Comparison of ENCODE assay signal across 10 cellular contexts in genomic region chr11:32385998-32386397, GRCh38. TPM values are rescaled to one million over a fixed set of nuclear protein-coding genes. Genes with fewer than 3 reads are reported as not detected.
A peak's percentile ranks its signal among the peaks of the same experiment; 100 is the strongest.
DNase-seq lines count a peak whose midpoint lies in the region; ATAC-seq and TF ChIP-seq lines count a peak whose summit lies in the region.
"Had no signal": no experiment of that assay in that cellular context is flagged by ENCODE, and none has a peak within 500 bp of the region (broad histone marks: within the 10 kb centered on the region; RNA-seq: fewer than 3 reads in every experiment).

No MANE protein-coding gene starts in this region.

- H3K27ac ChIP-seq in OCI-LY7 (ENCODE audit: low read depth, low read length, poor library complexity, severe bottlenecking) = no peak overlapping the region

- H3K4me3 ChIP-seq in OCI-LY7 (ENCODE audit: low read depth, low read length, poor library complexity, severe bottlenecking) (no peak overlapping the region), fibroblast of villous mesenchyme (ENCODE audit: low read depth, low read length) (no peak overlapping the region)

- no peaks in the 10 kb centered on the region for H4K20me1 ChIP-seq in OCI-LY7 (ENCODE audit: insufficient read depth, low read length)

- H3K4me1 Mint-ChIP-seq in activated naive CD4-positive, alpha-beta T cell treated with anti-CD3 and anti-CD28 coated beads for 36 hours (ENCODE audit: low read depth) = no peaks in the 10 kb centered on the region
- no peaks in the 10 kb centered on the region for H3K4me1 Mint-ChIP-seq in type B pancreatic cell (ENCODE audit: unreplicated experiment)

- POLR2A ChIA-PET in OCI-LY7 (lab: Charles Lee) = no interaction called here

- no peaks in the 10 kb centered on the region for H3K4me1 ChIP-seq in OCI-LY7 (ENCODE audit: insufficient read depth, low read length, poor library complexity, severe bottlenecking)

- H3K27ac Mint-ChIP-seq in activated naive CD4-positive, alpha-beta T cell treated with anti-CD3 and anti-CD28 coated beads for 36 hours = no peak overlapping the region
- H3K27ac Mint-ChIP-seq in type B pancreatic cell = no peak overlapping the region
- H3K27ac Mint-ChIP-seq: dendritic cell treated with granulocyte-macrophage colony-stimulating factor and Interleukin-4, amounts not matched to agents 40 ng/mL and 50 ng/mL, for 4 days had no signal

- no peak overlapping the region for H3K4me3 Mint-ChIP-seq in activated naive CD4-positive, alpha-beta T cell treated with anti-CD3 and anti-CD28 coated beads for 36 hours
- no peak overlapping the region for H3K4me3 Mint-ChIP-seq in type B pancreatic cell
- H3K4me3 Mint-ChIP-seq: dendritic cell treated with granulocyte-macrophage colony-stimulating factor and Interleukin-4, amounts not matched to agents 40 ng/mL and 50 ng/mL, for 4 days had no signal

- H3K79me2 ChIP-seq in OCI-LY7 (ENCODE audit: insufficient read depth, low read depth, low read length) = no peaks in the 10 kb centered on the region

- CTCF ChIA-PET in activated naive CD4-positive, alpha-beta T cell treated with anti-CD3 and anti-CD28 coated beads for 36 hours (lab: Charles Lee) = interaction anchor here (1.5 kb wide), 1 partner anchor 12 kb away, joined by 3 read pairs; no protein-coding TSS in a partner anchor
- CTCF ChIA-PET in OCI-LY7 (lab: Charles Lee; ENCODE audit: unreplicated experiment) = no interaction called here

- peak; percentile 13 for DNase-seq in activated naive CD4-positive, alpha-beta T cell treated with anti-CD3 and anti-CD28 coated beads for 36 hours
- no peak for DNase-seq in activated naive CD4-positive, alpha-beta T cell treated with Interleukin-2 at 50 U/mL for 16 hours
- DNase-seq in OCI-LY7 (ENCODE audit: low spot score) (no peak), fibroblast of villous mesenchyme (ENCODE audit: low read depth) (peak; percentile 76), type B pancreatic cell (ENCODE audit: extremely low spot score, unreplicated experiment) (no peak), NCI-H146 (lab: John Stamatoyannopoulos, UW) (no peak), sciatic nerve (ENCODE audit: low spot score) (no peak)
- DNase-seq: NCI-H510A treated with DMSO at 0.1 percent for 48 hours had no signal

- no peaks in the 10 kb centered on the region for H3K9me2 ChIP-seq in OCI-LY7 (ENCODE audit: insufficient read depth, low read length)

- no peak overlapping the region for H2AFZ ChIP-seq in OCI-LY7 (ENCODE audit: low read length)

- TF ChIP-seq CTCF in OCI-LY7 (conservative IDR thresholded peaks at IDR 0.05; ENCODE audit: low read length) (0 out of 2 replicates have a peak, but pooled peaks have one; percentile 19), fibroblast of villous mesenchyme (IDR thresholded peaks at IDR 0.05; ENCODE audit: insufficient read depth, low read depth, low read length) (peak; percentile 67), type B pancreatic cell (conservative IDR thresholded peaks at IDR 0.05) (peak; percentile 60)

- H3K27me3 Mint-ChIP-seq in activated naive CD4-positive, alpha-beta T cell treated with anti-CD3 and anti-CD28 coated beads for 36 hours (ENCODE audit: low read depth) = peaks cover 5% of the 10 kb centered on the region
- H3K27me3 Mint-ChIP-seq in type B pancreatic cell = peaks cover 53% of the 10 kb centered on the region

- no peak for ATAC-seq in HG02588 (IDR thresholded peaks at IDR 0.05; ENCODE audit: unreplicated experiment)
- ATAC-seq in sciatic nerve = no peak

- H3K4me2 ChIP-seq in OCI-LY7 (ENCODE audit: low read length) = no peak overlapping the region

- BruUV-seq in OCI-LY7 (replicated peaks; lab: Mats Ljungman, UMichigan) = no TSS peak

- no peaks in the 10 kb centered on the region for H3K36me3 ChIP-seq in OCI-LY7 (ENCODE audit: insufficient read depth, low read length)

- no peaks in the 10 kb centered on the region for H3K9me3 ChIP-seq in OCI-LY7 (ENCODE audit: low read length)

- intact Hi-C loops in activated naive CD4-positive, alpha-beta T cell treated with anti-CD3 and anti-CD28 coated beads for 36 hours (cut with micrococcal nuclease) = no loop called here
- intact Hi-C loops in OCI-LY7 (cut with micrococcal nuclease; ENCODE audit: unreplicated experiment) (no loop called here), sciatic nerve (cut with DNase I) (no loop called here)

- H3K36me3 Mint-ChIP-seq in activated naive CD4-positive, alpha-beta T cell treated with anti-CD3 and anti-CD28 coated beads for 36 hours (ENCODE audit: low read depth) = no peaks in the 10 kb centered on the region
- no peaks in the 10 kb centered on the region for H3K36me3 Mint-ChIP-seq in type B pancreatic cell

- no peaks in the 10 kb centered on the region for H3K9me3 Mint-ChIP-seq in activated naive CD4-positive, alpha-beta T cell treated with anti-CD3 and anti-CD28 coated beads for 36 hours
- H3K9me3 Mint-ChIP-seq in type B pancreatic cell = no peaks in the 10 kb centered on the region
- H3K9me3 Mint-ChIP-seq: dendritic cell treated with granulocyte-macrophage colony-stimulating factor and Interleukin-4, amounts not matched to agents 40 ng/mL and 50 ng/mL, for 4 days had no signal

RNA-seq across cellular contexts. Expression of gene WT1, which starts 49.3 kb away (rescaled TPM):
- total RNA-seq in activated naive CD4-positive, alpha-beta T cell treated with anti-CD3 and anti-CD28 coated beads for 36 hours = not detected
- total RNA-seq in OCI-LY7 (2014; rRNA removed; shearing (Covaris generic)) = not detected in 2 replicates
- not detected in 2 replicates for total RNA-seq in OCI-LY7 (2022)
- total RNA-seq in fibroblast of villous mesenchyme = 5.8 and 16.4 TPM in 2 replicates
- 2.7 and 5.2 TPM in 2 replicates for total RNA-seq in type B pancreatic cell (ENCODE audit: low replicate concordance)
- 0.98 TPM for total RNA-seq in sciatic nerve

Comparison
In these comparisons a context has a peak if more than half of its experiments do, and no peak if none do; other contexts are left out.
1. DNase-seq: peak in activated naive CD4-positive, alpha-beta T cell treated with anti-CD3 and anti-CD28 coated beads for 36 hours (single experiment) and fibroblast of villous mesenchyme (single experiment); none in activated naive CD4-positive, alpha-beta T cell treated with Interleukin-2 at 50 U/mL for 16 hours (single experiment), OCI-LY7 (single experiment), type B pancreatic cell (single experiment), NCI-H146 (single experiment) and sciatic nerve (single experiment).
2. Peak in every context shown above with its lines, with median percentiles within 50 percentile points of each other: CTCF ChIP-seq.